Comparison of ENCODE assay signal across 8 cellular contexts in the genomic region with DNA sequence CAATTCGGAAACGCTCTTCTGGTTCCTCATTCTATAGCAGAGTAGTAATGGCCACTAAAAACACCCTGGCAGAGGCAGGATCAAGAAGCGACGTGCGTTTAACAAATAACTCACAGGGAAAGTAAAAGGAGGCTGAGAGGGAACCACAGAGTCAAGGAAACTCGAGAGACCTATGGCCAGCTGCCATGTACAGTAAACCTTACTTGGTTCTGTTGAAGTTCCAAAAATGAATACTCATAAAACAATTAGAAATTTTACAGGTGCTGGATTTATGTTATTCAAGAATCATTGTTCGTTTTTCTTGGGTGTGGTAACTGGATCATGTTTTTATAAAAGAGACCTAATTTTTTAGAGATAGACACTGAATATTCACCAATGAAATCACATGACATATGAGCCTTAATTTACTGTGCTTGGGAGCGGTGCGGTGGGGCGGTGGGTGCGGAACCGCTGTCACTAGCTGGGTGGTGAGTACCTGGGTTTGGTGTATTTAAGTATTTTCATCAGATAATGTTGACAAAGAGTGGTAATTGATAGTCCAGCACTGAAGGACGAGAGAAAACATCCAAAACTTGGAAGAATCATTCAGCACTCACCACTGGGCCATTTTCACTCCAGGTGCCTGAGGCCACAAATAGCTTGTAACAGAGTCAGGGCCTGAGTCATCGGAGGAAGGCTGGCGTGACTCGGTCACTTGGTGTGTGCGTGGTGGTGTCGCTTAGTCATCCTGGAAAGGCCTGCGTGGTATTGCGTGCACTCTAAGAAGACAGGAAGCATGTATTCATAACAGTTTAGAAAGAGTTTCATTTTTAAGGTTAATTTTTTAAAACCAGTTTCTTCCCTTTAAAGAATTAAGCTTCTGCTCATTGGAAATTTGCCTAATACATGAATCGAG.
A peak's percentile ranks its signal among the peaks of the same experiment; 100 is the strongest.
DNase-seq lines count a peak whose midpoint lies in the region; ATAC-seq and TF ChIP-seq lines count a peak whose summit lies in the region.

No MANE protein-coding gene starts in this region.

- TF ChIP-seq EP300 in SK-N-SH (IDR thresholded peaks at IDR 0.05; ENCODE audit: borderline replicate concordance in 1 of 2, low read depth in 1 of 2, low read length in 1 of 2), result peak in 1 of 2 experiments; percentile 86; a peak in 1 of 4 replicates

- H3K9ac ChIP-seq in SK-N-SH, result peak overlapping the region; percentile 34; the same call in 1 of the 2 replicates

- H3K4me3 Mint-ChIP-seq in immature natural killer cell, result peak overlapping the region in 3 of 5 donors; percentile 14 to 33 (median 28)

- H4K20me1 ChIP-seq in SK-N-SH (ENCODE audit: insufficient read depth), result no peaks in the 10 kb centered on the region

- H3K4me2 ChIP-seq in SK-N-SH, result peak overlapping the region; percentile 48

- H3F3A ChIP-seq in SK-N-SH (replicated peaks; ENCODE audit: insufficient read depth), result peaks cover 7% of the 10 kb centered on the region

- TF ChIP-seq RAD21 in SK-N-SH (IDR thresholded peaks at IDR 0.05; ENCODE audit: low read length), result no peak

- peaks cover 1 to 2% (median 2%) of the 10 kb centered on the region in 3 donors for H3K27me3 Mint-ChIP-seq in immature natural killer cell (ENCODE audit: low read depth in 3 of 3)

- H3K79me2 ChIP-seq in SK-N-SH (ENCODE audit: insufficient read depth), result no peaks in the 10 kb centered on the region

- H3K4me3 ChIP-seq in SK-N-SH (ENCODE audit: low read depth in 2 of 2, low read length in 1 of 2), result no peak overlapping the region

- H3K9me3 Mint-ChIP-seq in immature natural killer cell, result no peaks in the 10 kb centered on the region

- H3K36me3 ChIP-seq in SK-N-SH (replicated peaks in 1 of 2; ENCODE audit: control insufficient read depth in 1 of 2, insufficient read depth in 2 of 2, low read length in 1 of 2), result peaks cover 0 to 2% of the 10 kb centered on the region in 2 experiments

- 56% methylated on average over 21 of the region's 21 CpGs for WGBS in SK-N-SH (ENCODE audit: low lambda C conversion rate)

- CTCF ChIA-PET in SK-N-SH (lab: Yijun Ruan, JAX), result interaction anchor here (0.6 to 1.4 kb wide), 4 partner anchors 9 to 1296 kb away, joined by 3 to 4 read pairs (median 3); no protein-coding TSS in a partner anchor

- peaks cover 0 to 15% (median 4%) of the 10 kb centered on the region in 3 donors for H3K36me3 Mint-ChIP-seq in immature natural killer cell

- H3K27ac ChIP-seq in SK-N-SH (ENCODE audit: low read depth in 2 of 2, low read length in 1 of 2), result peak overlapping the region; percentile 47 to 87; a peak in 3 of 4 replicates

- POLR2A ChIA-PET in SK-N-SH (lab: Yijun Ruan, JAX), result no interaction called here

- ATAC-seq in GM18520 (IDR thresholded peaks at IDR 0.05; ENCODE audit: unreplicated experiment) (peak; percentile 80), HG03045 (IDR thresholded peaks at IDR 0.05; ENCODE audit: unreplicated experiment) (peak; percentile 61)

- H3K4me1 ChIP-seq in SK-N-SH (ENCODE audit: control insufficient read depth in 1 of 2, insufficient read depth in 2 of 2, low read depth in 1 of 2, low read length in 1 of 2), result peaks cover 35 to 40% of the 10 kb centered on the region in 2 experiments

- H3K9me3 ChIP-seq in SK-N-SH, result no peaks in the 10 kb centered on the region

- TF ChIP-seq CTCF in SK-N-SH (IDR thresholded peaks at IDR 0.05), result no peak

- no peaks in the 10 kb centered on the region for H3K9me2 ChIP-seq in SK-N-SH

- no peaks in the 10 kb centered on the region for H3K27me3 ChIP-seq in SK-N-SH (ENCODE audit: insufficient read depth)

- no peak overlapping the region for H2AFZ ChIP-seq in SK-N-SH (ENCODE audit: low read depth)

- peaks cover 15 to 24% of the 10 kb centered on the region in 2 donors for H3K4me1 Mint-ChIP-seq in immature natural killer cell

- peak overlapping the region; percentile 58 to 90 (median 76) for H3K27ac Mint-ChIP-seq in immature natural killer cell

- no peak for DNase-seq in SK-N-SH
- DNase-seq in activated naive CD4-positive, alpha-beta T cell treated with anti-CD3 and anti-CD28 coated beads, Interleukin-2, amount 50 U/mL, for 16 hours, result peak; percentile 89
- DNase-seq in immature natural killer cell, result peak; percentile 33 to 61 (median 40)
- DNase-seq in stimulated activated CD8-positive, alpha-beta memory T cell treated with anti-CD3 and anti-CD28 coated beads, Interleukin-12 subunit alpha, Interleukin-12 subunit beta, amount 100 ng/mL, for 4 hours (ENCODE audit: low read depth), result peak; percentile 63
- no peak for DNase-seq in NCI-H1092 treated with DMSO at 0.1 percent for 48 hours (lab: John Stamatoyannopoulos, UW)
- no peak for DNase-seq in NCI-H526 treated with DMSO at 0.1 percent for 48 hours (lab: John Stamatoyannopoulos, UW)

TF ChIP-seq in SK-N-SH, 30 proteins besides CTCF, POLR2A, EP300 and RAD21 (continues in another document):
- TF ChIP-seq POLR2AphosphoS5 (IDR thresholded peaks at IDR 0.05; ENCODE audit: low read depth, low read length) (peak; percentile 81; the same call in 1 of the 2 replicates), ELF1 (IDR thresholded peaks at IDR 0.05) (no peak), YY1 (IDR thresholded peaks at IDR 0.05; ENCODE audit: low read depth) (no peak), RXRA (IDR thresholded peaks at IDR 0.05; ENCODE audit: borderline replicate concordance, low read depth) (peak; percentile 95; the same call in 1 of the 2 replicates), GATA2 (CRISPR knock-in tag; IDR thresholded peaks at IDR 0.05) (no peak), NRF1 (IDR thresholded peaks at IDR 0.05; ENCODE audit: low read depth, low read length) (no peak), SMC3 (IDR thresholded peaks at IDR 0.05; ENCODE audit: low read depth, low read length) (no peak), SIN3A (IDR thresholded peaks at IDR 0.05; ENCODE audit: borderline replicate concordance, low read depth, low read length) (peak; percentile 66; the same call in 1 of the 2 replicates), FOSL2 (IDR thresholded peaks at IDR 0.05; ENCODE audit: borderline replicate concordance, low read depth) (peak; percentile 100), JUND (IDR thresholded peaks at IDR 0.05) (peak; percentile 97; the same call in 1 of the 2 replicates)
- TF ChIP-seq, protein P1, sequence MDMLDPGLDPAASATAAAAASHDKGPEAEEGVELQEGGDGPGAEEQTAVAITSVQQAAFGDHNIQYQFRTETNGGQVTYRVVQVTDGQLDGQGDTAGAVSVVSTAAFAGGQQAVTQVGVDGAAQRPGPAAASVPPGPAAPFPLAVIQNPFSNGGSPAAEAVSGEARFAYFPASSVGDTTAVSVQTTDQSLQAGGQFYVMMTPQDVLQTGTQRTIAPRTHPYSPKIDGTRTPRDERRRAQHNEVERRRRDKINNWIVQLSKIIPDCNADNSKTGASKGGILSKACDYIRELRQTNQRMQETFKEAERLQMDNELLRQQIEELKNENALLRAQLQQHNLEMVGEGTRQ (IDR thresholded peaks at IDR 0.05; ENCODE audit: borderline replicate concordance, low read depth, low read length), result no peak
- TF ChIP-seq, protein P2, sequence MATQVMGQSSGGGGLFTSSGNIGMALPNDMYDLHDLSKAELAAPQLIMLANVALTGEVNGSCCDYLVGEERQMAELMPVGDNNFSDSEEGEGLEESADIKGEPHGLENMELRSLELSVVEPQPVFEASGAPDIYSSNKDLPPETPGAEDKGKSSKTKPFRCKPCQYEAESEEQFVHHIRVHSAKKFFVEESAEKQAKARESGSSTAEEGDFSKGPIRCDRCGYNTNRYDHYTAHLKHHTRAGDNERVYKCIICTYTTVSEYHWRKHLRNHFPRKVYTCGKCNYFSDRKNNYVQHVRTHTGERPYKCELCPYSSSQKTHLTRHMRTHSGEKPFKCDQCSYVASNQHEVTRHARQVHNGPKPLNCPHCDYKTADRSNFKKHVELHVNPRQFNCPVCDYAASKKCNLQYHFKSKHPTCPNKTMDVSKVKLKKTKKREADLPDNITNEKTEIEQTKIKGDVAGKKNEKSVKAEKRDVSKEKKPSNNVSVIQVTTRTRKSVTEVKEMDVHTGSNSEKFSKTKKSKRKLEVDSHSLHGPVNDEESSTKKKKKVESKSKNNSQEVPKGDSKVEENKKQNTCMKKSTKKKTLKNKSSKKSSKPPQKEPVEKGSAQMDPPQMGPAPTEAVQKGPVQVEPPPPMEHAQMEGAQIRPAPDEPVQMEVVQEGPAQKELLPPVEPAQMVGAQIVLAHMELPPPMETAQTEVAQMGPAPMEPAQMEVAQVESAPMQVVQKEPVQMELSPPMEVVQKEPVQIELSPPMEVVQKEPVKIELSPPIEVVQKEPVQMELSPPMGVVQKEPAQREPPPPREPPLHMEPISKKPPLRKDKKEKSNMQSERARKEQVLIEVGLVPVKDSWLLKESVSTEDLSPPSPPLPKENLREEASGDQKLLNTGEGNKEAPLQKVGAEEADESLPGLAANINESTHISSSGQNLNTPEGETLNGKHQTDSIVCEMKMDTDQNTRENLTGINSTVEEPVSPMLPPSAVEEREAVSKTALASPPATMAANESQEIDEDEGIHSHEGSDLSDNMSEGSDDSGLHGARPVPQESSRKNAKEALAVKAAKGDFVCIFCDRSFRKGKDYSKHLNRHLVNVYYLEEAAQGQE (IDR thresholded peaks at IDR 0.05; ENCODE audit: low read depth, low read length), result peak; percentile 54; the same call in 1 of the 2 replicates
- TF ChIP-seq, protein P3, sequence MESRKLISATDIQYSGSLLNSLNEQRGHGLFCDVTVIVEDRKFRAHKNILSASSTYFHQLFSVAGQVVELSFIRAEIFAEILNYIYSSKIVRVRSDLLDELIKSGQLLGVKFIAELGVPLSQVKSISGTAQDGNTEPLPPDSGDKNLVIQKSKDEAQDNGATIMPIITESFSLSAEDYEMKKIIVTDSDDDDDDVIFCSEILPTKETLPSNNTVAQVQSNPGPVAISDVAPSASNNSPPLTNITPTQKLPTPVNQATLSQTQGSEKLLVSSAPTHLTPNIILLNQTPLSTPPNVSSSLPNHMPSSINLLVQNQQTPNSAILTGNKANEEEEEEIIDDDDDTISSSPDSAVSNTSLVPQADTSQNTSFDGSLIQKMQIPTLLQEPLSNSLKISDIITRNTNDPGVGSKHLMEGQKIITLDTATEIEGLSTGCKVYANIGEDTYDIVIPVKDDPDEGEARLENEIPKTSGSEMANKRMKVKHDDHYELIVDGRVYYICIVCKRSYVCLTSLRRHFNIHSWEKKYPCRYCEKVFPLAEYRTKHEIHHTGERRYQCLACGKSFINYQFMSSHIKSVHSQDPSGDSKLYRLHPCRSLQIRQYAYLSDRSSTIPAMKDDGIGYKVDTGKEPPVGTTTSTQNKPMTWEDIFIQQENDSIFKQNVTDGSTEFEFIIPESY (IDR thresholded peaks at IDR 0.05; ENCODE audit: borderline replicate concordance, low read depth), result peak; percentile 62; the same call in 1 of the 2 replicates
- TF ChIP-seq, protein P4, sequence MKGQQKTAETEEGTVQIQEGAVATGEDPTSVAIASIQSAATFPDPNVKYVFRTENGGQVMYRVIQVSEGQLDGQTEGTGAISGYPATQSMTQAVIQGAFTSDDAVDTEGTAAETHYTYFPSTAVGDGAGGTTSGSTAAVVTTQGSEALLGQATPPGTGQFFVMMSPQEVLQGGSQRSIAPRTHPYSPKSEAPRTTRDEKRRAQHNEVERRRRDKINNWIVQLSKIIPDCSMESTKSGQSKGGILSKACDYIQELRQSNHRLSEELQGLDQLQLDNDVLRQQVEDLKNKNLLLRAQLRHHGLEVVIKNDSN (IDR thresholded peaks at IDR 0.05; ENCODE audit: borderline replicate concordance, low read depth), result peak; percentile 41; the same call in 1 of the 2 replicates

Comparison
In these comparisons a context has a peak if more than half of its experiments do, and no peak if none do; other contexts are left out.
1. DNase-seq: peak in activated naive CD4-positive, alpha-beta T cell treated with anti-CD3 and anti-CD28 coated beads, Interleukin-2, amount 50 U/mL, for 16 hours (single experiment), immature natural killer cell (3 of 3) and stimulated activated CD8-positive, alpha-beta memory T cell treated with anti-CD3 and anti-CD28 coated beads, Interleukin-12 subunit alpha, Interleukin-12 subunit beta, amount 100 ng/mL, for 4 hours (single experiment); none in SK-N-SH (single experiment), NCI-H1092 treated with DMSO at 0.1 percent for 48 hours (single experiment) and NCI-H526 treated with DMSO at 0.1 percent for 48 hours (single experiment).